Comparison of ENCODE assay signal across 27 cellular contexts in the genomic region with DNA sequence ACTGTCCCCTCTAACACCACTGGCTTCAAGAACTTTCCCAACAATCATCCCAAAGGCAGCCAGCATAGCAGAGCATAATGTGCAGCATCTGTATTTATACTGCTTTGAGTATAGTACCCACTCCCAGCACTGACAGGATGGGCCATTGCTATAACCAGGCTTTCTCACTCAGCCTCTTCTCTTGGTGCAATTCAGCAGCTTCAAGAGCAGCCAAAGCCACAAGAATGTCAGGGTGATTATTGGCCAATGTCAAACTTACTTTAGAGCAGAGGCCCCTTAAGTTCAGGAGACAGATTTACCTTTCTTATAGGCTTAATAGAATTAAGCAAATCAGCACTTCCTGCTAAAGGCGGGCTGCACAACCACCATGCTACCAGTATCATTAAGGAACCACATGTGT.
DNase-seq lines count a peak whose midpoint lies in the region; ATAC-seq and TF ChIP-seq lines count a peak whose summit lies in the region.
"Had no signal": no experiment of that assay in that cellular context is flagged by ENCODE, and none has a peak within 500 bp of the region (broad histone marks: within the 10 kb centered on the region; RNA-seq: fewer than 3 reads in every experiment).

No MANE protein-coding gene starts in this region.

- H3K27me3 ChIP-seq in adipocyte (replicated peaks; ENCODE audit: control insufficient read depth, insufficient read depth, low read length) (no peaks in the 10 kb centered on the region), PC-9 (ENCODE audit: insufficient read depth, low read depth) (no peaks in the 10 kb centered on the region), right lobe of liver (no peaks in the 10 kb centered on the region)
- H3K27me3 ChIP-seq: ascending aorta; BLaER1 treated with 17β-estradiol and CSF1 and Interleukin-3, amounts not matched to agents 10 nM and 100 nM; esophagus squamous epithelium; right atrium auricular region had no signal

- no peaks in the 10 kb centered on the region for H3K9me2 ChIP-seq in PC-9 (ENCODE audit: insufficient read depth)

- H3K4me2 ChIP-seq in PC-9: no peak overlapping the region
- H3K4me2 ChIP-seq: BLaER1 treated with 17β-estradiol and CSF1 and Interleukin-3, amounts not matched to agents 10 nM and 100 nM had no signal

- no peak for ATAC-seq in right lobe of liver
- ATAC-seq in activated T-cell treated with anti-CD3 and anti-CD28 coated beads, Interleukin-2, amount 50 U/mL, for 72 hours (replicated peaks in 1 of 2): no peak
- ATAC-seq: GM12878, left lobe of liver had no signal

- peaks cover 2% of the 10 kb centered on the region in 2 donors for H3K9me3 Mint-ChIP-seq in activated T-cell treated with anti-CD3 and anti-CD28 coated beads, Interleukin-2, amount 50 U/mL, for 72 hours
- H3K9me3 Mint-ChIP-seq: activated naive CD8-positive, alpha-beta T cell treated with anti-CD3 and anti-CD28 coated beads for 36 hours; central memory CD8-positive, alpha-beta T cell; memory B cell; neural crest cell; stimulated activated naive CD8-positive, alpha-beta T cell treated with anti-CD3 and anti-CD28 coated beads, Interleukin-15, Interleukin-2, amounts not matched to agents 100 ng/mL and 50 ng/mL, for 24 hours had no signal

- no peak for TF ChIP-seq CTCF in retinal pigment epithelial cell (conservative IDR thresholded peaks at IDR 0.05; ENCODE audit: low read depth, low read length)
- no peak for TF ChIP-seq CTCF in PC-9 (conservative IDR thresholded peaks at IDR 0.05)
- no peak for TF ChIP-seq CTCF in right lobe of liver (IDR thresholded peaks at IDR 0.05)

- TF ChIP-seq POLR2A in right lobe of liver (IDR thresholded peaks at IDR 0.05): no peak

- WGBS in right lobe of liver (ENCODE audit: insufficient coverage, low coverage, low lambda C conversion rate, missing lambda C conversion rate): 100% methylated on average over 1 of the region's 1 CpG

- H3K9me3 ChIP-seq in adipocyte (ENCODE audit: control insufficient read depth, low read length): no peaks in the 10 kb centered on the region
- 0 out of 2 replicates have a peak, but pooled peaks cover 3% of the 10 kb centered on the region for H3K9me3 ChIP-seq in PC-9 (ENCODE audit: insufficient read depth, low read depth)
- no peaks in the 10 kb centered on the region for H3K9me3 ChIP-seq in right lobe of liver
- H3K9me3 ChIP-seq: ascending aorta, esophagus squamous epithelium, right atrium auricular region, thoracic aorta had no signal

- BruUV-seq in PC-9 (replicated peaks; lab: Mats Ljungman, UMichigan): no TSS peak

- H3K4me3 Mint-ChIP-seq in activated T-cell treated with anti-CD3 and anti-CD28 coated beads, Interleukin-2, amount 50 U/mL, for 72 hours: no peak overlapping the region
- H3K4me3 Mint-ChIP-seq: activated CD4-positive, alpha-beta T cell treated with anti-CD3 and anti-CD28 coated beads, Interleukin-2, amount 10 ng/mL, durations not matched to agents 7 days and 5 days; activated naive CD8-positive, alpha-beta T cell treated with anti-CD3 and anti-CD28 coated beads for 36 hours; central memory CD8-positive, alpha-beta T cell; memory B cell; neural crest cell; stimulated activated naive CD8-positive, alpha-beta T cell treated with anti-CD3 and anti-CD28 coated beads, Interleukin-15, Interleukin-2, amounts not matched to agents 100 ng/mL and 50 ng/mL, for 24 hours had no signal

- peak; percentile 22 for DNase-seq in GM03348 (ENCODE audit: low spot score)
- DNase-seq in adipocyte (ENCODE audit: low read depth): peak; percentile 59
- peak; percentile 56 for DNase-seq in fibroblast of peridontal ligament (ENCODE audit: extremely low read depth)
- peak; percentile 64 for DNase-seq in retinal pigment epithelial cell (ENCODE audit: low read depth)
- no peak for DNase-seq in PC-9
- DNase-seq in right lobe of liver: no peak
- no peak for DNase-seq in activated T-cell treated with anti-CD3 and anti-CD28 coated beads, Interleukin-2, amount 50 U/mL, for 72 hours
- DNase-seq: activated CD4-positive, alpha-beta T cell treated with anti-CD3 and anti-CD28 coated beads, Interleukin-2, amount 10 ng/mL, durations not matched to agents 7 days and 5 days; activated gamma-delta T cell; activated naive CD8-positive, alpha-beta T cell treated with anti-CD3 and anti-CD28 coated beads for 36 hours; esophagus squamous epithelium; KBM-7; NCI-H345; SIG-M5; stimulated activated CD8-positive, alpha-beta memory T cell treated with anti-CD3 and anti-CD28 coated beads, Interleukin-4, amount 100 ng/mL, for 48 hours; SW 1271 had no signal

- peaks cover 29% of the 10 kb centered on the region for H3K4me1 ChIP-seq in adipocyte (ENCODE audit: control insufficient read depth, insufficient read depth, low read length)
- no peaks in the 10 kb centered on the region for H3K4me1 ChIP-seq in PC-9 (replicated peaks; ENCODE audit: insufficient read depth)
- H3K4me1 ChIP-seq in right lobe of liver: no peaks in the 10 kb centered on the region
- H3K4me1 ChIP-seq: ascending aorta; BLaER1 treated with 17β-estradiol and CSF1 and Interleukin-3, amounts not matched to agents 10 nM and 100 nM; esophagus squamous epithelium; parathyroid adenoma; right atrium auricular region had no signal

- no peak overlapping the region for H3K9ac ChIP-seq in adipocyte (ENCODE audit: low read length)
- H3K9ac ChIP-seq: BLaER1 treated with 17β-estradiol and CSF1 and Interleukin-3, amounts not matched to agents 10 nM and 100 nM; parathyroid adenoma had no signal

- no peaks in the 10 kb centered on the region for H4K20me1 ChIP-seq in PC-9 (ENCODE audit: insufficient read depth)
- H4K20me1 ChIP-seq: BLaER1 treated with 17β-estradiol and CSF1 and Interleukin-3, amounts not matched to agents 10 nM and 100 nM had no signal

- no peak overlapping the region for H2AFZ ChIP-seq in PC-9
- H2AFZ ChIP-seq: parathyroid adenoma had no signal

- H3K27me3 Mint-ChIP-seq in activated T-cell treated with anti-CD3 and anti-CD28 coated beads, Interleukin-2, amount 50 U/mL, for 72 hours (ENCODE audit: low read depth): no peaks in the 10 kb centered on the region
- H3K27me3 Mint-ChIP-seq: activated CD4-positive, alpha-beta T cell treated with anti-CD3 and anti-CD28 coated beads, Interleukin-2, amount 10 ng/mL, durations not matched to agents 7 days and 5 days; activated naive CD8-positive, alpha-beta T cell treated with anti-CD3 and anti-CD28 coated beads for 36 hours; central memory CD8-positive, alpha-beta T cell; stimulated activated naive CD8-positive, alpha-beta T cell treated with anti-CD3 and anti-CD28 coated beads, Interleukin-15, Interleukin-2, amounts not matched to agents 100 ng/mL and 50 ng/mL, for 24 hours had no signal

- H3K36me3 ChIP-seq in adipocyte (ENCODE audit: control insufficient read depth, insufficient read depth, low read length, severe bottlenecking) (no peaks in the 10 kb centered on the region), PC-9 (ENCODE audit: low read depth) (no peaks in the 10 kb centered on the region), right lobe of liver (no peaks in the 10 kb centered on the region)
- H3K36me3 ChIP-seq: ascending aorta; BLaER1 treated with 17β-estradiol and CSF1 and Interleukin-3, amounts not matched to agents 10 nM and 100 nM; esophagus squamous epithelium; right atrium auricular region; thoracic aorta had no signal

- H3F3A ChIP-seq in PC-9 (ENCODE audit: insufficient read depth, low read depth): no peaks in the 10 kb centered on the region

- no peaks in the 10 kb centered on the region for H3K79me2 ChIP-seq in PC-9 (ENCODE audit: low read depth)
- H3K79me2 ChIP-seq: parathyroid adenoma had no signal

- intact Hi-C loops in PC-9 (cut with micrococcal nuclease; ENCODE audit: unreplicated experiment) (no loop called here), right lobe of liver (cut with DNase I) (no loop called here)

- H3K36me3 Mint-ChIP-seq in activated T-cell treated with anti-CD3 and anti-CD28 coated beads, Interleukin-2, amount 50 U/mL, for 72 hours (ENCODE audit: insufficient read depth in 2 of 2): no peaks in the 10 kb centered on the region
- H3K36me3 Mint-ChIP-seq: activated naive CD8-positive, alpha-beta T cell treated with anti-CD3 and anti-CD28 coated beads for 36 hours; memory B cell had no signal

- H3K4me1 Mint-ChIP-seq in activated T-cell treated with anti-CD3 and anti-CD28 coated beads, Interleukin-2, amount 50 U/mL, for 72 hours (ENCODE audit: low read depth): no peaks in the 10 kb centered on the region
- H3K4me1 Mint-ChIP-seq: activated CD4-positive, alpha-beta T cell treated with anti-CD3 and anti-CD28 coated beads, Interleukin-2, amount 10 ng/mL, durations not matched to agents 7 days and 5 days; activated naive CD8-positive, alpha-beta T cell treated with anti-CD3 and anti-CD28 coated beads for 36 hours; central memory CD8-positive, alpha-beta T cell; memory B cell; neural crest cell had no signal

- H3K27ac Mint-ChIP-seq in activated T-cell treated with anti-CD3 and anti-CD28 coated beads, Interleukin-2, amount 50 U/mL, for 72 hours: no peak overlapping the region
- H3K27ac Mint-ChIP-seq: activated CD4-positive, alpha-beta T cell treated with anti-CD3 and anti-CD28 coated beads, Interleukin-2, amount 10 ng/mL, durations not matched to agents 7 days and 5 days; activated naive CD8-positive, alpha-beta T cell treated with anti-CD3 and anti-CD28 coated beads for 36 hours; memory B cell; stimulated activated naive CD8-positive, alpha-beta T cell treated with anti-CD3 and anti-CD28 coated beads, Interleukin-15, Interleukin-2, amounts not matched to agents 100 ng/mL and 50 ng/mL, for 24 hours had no signal

- H3K4me3 ChIP-seq in adipocyte (ENCODE audit: low read length) (no peak overlapping the region), retinal pigment epithelial cell (ENCODE audit: low read length) (no peak overlapping the region), PC-9 (no peak overlapping the region), right lobe of liver (no peak overlapping the region)
- H3K4me3 ChIP-seq: ascending aorta; BLaER1 treated with 17β-estradiol and CSF1 and Interleukin-3, amounts not matched to agents 10 nM and 100 nM; esophagus squamous epithelium; GM12878; right atrium auricular region; thoracic aorta had no signal

- H3K27ac ChIP-seq in PC-9 (no peak overlapping the region), right lobe of liver (no peak overlapping the region)
- H3K27ac ChIP-seq: ascending aorta; BLaER1 treated with 17β-estradiol and CSF1 and Interleukin-3, amounts not matched to agents 10 nM and 100 nM; esophagus squamous epithelium; parathyroid adenoma; right atrium auricular region; thoracic aorta had no signal

- CTCF ChIA-PET in PC-9 (lab: Charles Lee): no interaction called here

- POLR2A ChIA-PET in PC-9 (lab: Charles Lee; ENCODE audit: unreplicated experiment): no interaction called here

Comparison
In these comparisons a context has a peak if more than half of its experiments do, and no peak if none do; other contexts are left out.
1. DNase-seq: peak in GM03348 (single experiment), adipocyte (single experiment), fibroblast of peridontal ligament (single experiment) and retinal pigment epithelial cell (single experiment); none in PC-9 (0 of 2), right lobe of liver (0 of 3) and activated T-cell treated with anti-CD3 and anti-CD28 coated beads, Interleukin-2, amount 50 U/mL, for 72 hours (0 of 2).